In genomic region chr2:39989888-39990287, GRCh38 we compare ENCODE assay signal across 19 cellular contexts.
A peak's percentile ranks its signal among the peaks of the same experiment; 100 is the strongest.
DNase-seq lines count a peak whose midpoint lies in the region; ATAC-seq lines count a peak whose summit lies in the region.
"Had no signal": no experiment of that assay in that cellular context is flagged by ENCODE, and none has a peak within 500 bp of the region (broad histone marks: within the 10 kb centered on the region; RNA-seq: fewer than 3 reads in every experiment).

No MANE protein-coding gene starts in this region.

- H3K27ac Mint-ChIP-seq in activated naive CD4-positive, alpha-beta T cell treated with anti-CD3 and anti-CD28 coated beads for 36 hours, result no peak overlapping the region

- H3K4ac ChIP-seq in mesendoderm (ENCODE audit: low read depth, low read length), result no peak overlapping the region

- H3K27me3 ChIP-seq in mesendoderm (ENCODE audit: insufficient read depth, low read length, poor library complexity), result no peaks in the 10 kb centered on the region
- H3K27me3 ChIP-seq: BE2C had no signal

- H3K27me3 Mint-ChIP-seq in activated naive CD4-positive, alpha-beta T cell treated with anti-CD3 and anti-CD28 coated beads for 36 hours (ENCODE audit: low read depth), result no peaks in the 10 kb centered on the region

- H3K4me1 ChIP-seq in mesendoderm (ENCODE audit: control insufficient read depth, low read depth, low read length), result no peaks in the 10 kb centered on the region

- H2AK5ac ChIP-seq in mesendoderm (ENCODE audit: low read length), result no peak overlapping the region

- no peaks in the 10 kb centered on the region for H3K36me3 ChIP-seq in mesendoderm (ENCODE audit: control insufficient read depth, insufficient read depth, low read length)
- H3K36me3 ChIP-seq: BE2C had no signal

- H3K27ac ChIP-seq in mesendoderm (ENCODE audit: low read depth, low read length), result no peak overlapping the region
- H3K27ac ChIP-seq: HL-60 had no signal

- H2BK120ac ChIP-seq in mesendoderm (ENCODE audit: low read depth, low read length), result no peak overlapping the region

- H3K79me1 ChIP-seq in mesendoderm (ENCODE audit: low read length), result no peaks in the 10 kb centered on the region

- peak; percentile 9 for DNase-seq in ELR (ENCODE audit: low read depth)
- DNase-seq in NCI-H226, result peak; percentile 54
- DNase-seq in amniotic epithelial cell (ENCODE audit: low read depth), result peak; percentile 11
- peak; percentile 46 for DNase-seq in mesendoderm
- no peak for DNase-seq in activated naive CD4-positive, alpha-beta T cell treated with anti-CD3 and anti-CD28 coated beads for 36 hours
- DNase-seq: BE2C, DMS79, KBM-7, MM.1S, NCI-H1048, NCI-H1436, NCI-H187 treated with DMSO at 0.1 percent for 48 hours, NCI-H510A, Right ventricle myocardium superior had no signal

- no peaks in the 10 kb centered on the region for H3K4me1 Mint-ChIP-seq in activated naive CD4-positive, alpha-beta T cell treated with anti-CD3 and anti-CD28 coated beads for 36 hours (ENCODE audit: low read depth)

- H2BK15ac ChIP-seq in mesendoderm (replicated peaks; ENCODE audit: low read depth), result no peak overlapping the region

- H4K5ac ChIP-seq in mesendoderm (ENCODE audit: low read length), result no peak overlapping the region

- H3K4me3 Mint-ChIP-seq in activated naive CD4-positive, alpha-beta T cell treated with anti-CD3 and anti-CD28 coated beads for 36 hours, result no peak overlapping the region

- no CpG with 5 or more reads among the region's 3 CpGs for WGBS in mesendoderm (ENCODE audit: extremely low coverage, insufficient coverage, low lambda C conversion rate)

- no peak overlapping the region for H4K8ac ChIP-seq in mesendoderm (ENCODE audit: low read depth, low read length)

- CTCF ChIA-PET in activated naive CD4-positive, alpha-beta T cell treated with anti-CD3 and anti-CD28 coated beads for 36 hours (lab: Charles Lee), result interaction anchor here (0.6 kb wide), 1 partner anchor 1656 kb away, joined by 5 read pairs; no protein-coding TSS in a partner anchor

- H3K4me3 ChIP-seq in mesendoderm (ENCODE audit: low read length), result no peak overlapping the region

- peaks cover 2% of the 10 kb centered on the region for H3K9me3 Mint-ChIP-seq in activated naive CD4-positive, alpha-beta T cell treated with anti-CD3 and anti-CD28 coated beads for 36 hours

- no peaks in the 10 kb centered on the region for H3K36me3 Mint-ChIP-seq in activated naive CD4-positive, alpha-beta T cell treated with anti-CD3 and anti-CD28 coated beads for 36 hours (ENCODE audit: low read depth)

- H3K56ac ChIP-seq in mesendoderm (ENCODE audit: low read length), result no peak overlapping the region

- intact Hi-C loops in activated naive CD4-positive, alpha-beta T cell treated with anti-CD3 and anti-CD28 coated beads for 36 hours (cut with micrococcal nuclease), result no loop called here

- H3K79me2 ChIP-seq in mesendoderm (ENCODE audit: control insufficient read depth, insufficient read depth, low read length), result no peaks in the 10 kb centered on the region

- no peak overlapping the region for H2BK5ac ChIP-seq in mesendoderm (ENCODE audit: low read length)

- no peak overlapping the region for H3K18ac ChIP-seq in mesendoderm (ENCODE audit: low read length)

- H3K9ac ChIP-seq in mesendoderm (ENCODE audit: low read length), result no peak overlapping the region

- ATAC-seq in GM21723 (IDR thresholded peaks at IDR 0.05; ENCODE audit: unreplicated experiment), result no peak
- ATAC-seq in HG02840 (IDR thresholded peaks at IDR 0.05; ENCODE audit: low FRiP score, unreplicated experiment), result no peak
- ATAC-seq in HG03520 (IDR thresholded peaks at IDR 0.05; ENCODE audit: unreplicated experiment), result no peak
- ATAC-seq: HepG2 had no signal

- H3K23ac ChIP-seq in mesendoderm (ENCODE audit: low read length), result no peak overlapping the region

- H3K4me2 ChIP-seq in mesendoderm (ENCODE audit: low read length), result no peak overlapping the region
